ENCODE assay signal across 8 cellular contexts in the genomic region with DNA sequence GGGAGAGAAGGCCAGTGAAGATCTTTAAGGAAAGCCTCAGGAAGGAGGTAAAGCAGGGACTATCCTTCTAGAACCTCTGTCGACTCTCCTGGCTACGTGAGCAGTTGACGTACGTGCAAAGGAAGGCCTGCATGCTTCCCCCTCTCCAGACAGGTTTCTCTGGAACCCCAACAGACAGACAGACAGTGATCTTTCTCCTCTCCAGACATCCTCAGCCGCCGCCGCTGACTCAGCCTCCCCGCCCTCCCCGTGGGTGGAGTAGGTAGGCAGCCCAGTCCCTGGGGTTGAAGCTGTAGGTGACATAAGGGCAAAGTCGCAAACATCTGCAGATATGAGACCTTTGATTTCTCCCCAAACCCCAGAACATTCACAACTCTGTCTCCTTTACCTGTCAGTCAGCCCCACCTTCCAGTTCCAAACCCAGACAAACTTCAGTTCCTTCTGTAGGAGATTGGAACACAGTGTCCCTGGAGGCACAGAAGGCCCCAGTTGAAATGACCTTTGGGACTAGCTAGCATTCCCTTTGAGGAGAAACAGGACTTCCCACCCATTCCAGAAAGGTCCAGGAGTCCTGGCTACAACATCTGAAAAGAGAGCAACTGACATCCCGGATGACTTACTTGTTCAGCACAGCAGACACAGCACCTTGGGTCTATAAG.
DNase-seq lines count a peak whose midpoint lies in the region; ATAC-seq and TF ChIP-seq lines count a peak whose summit lies in the region.

No MANE protein-coding gene starts in this region.

- H3K9me3 ChIP-seq in CD8-positive, alpha-beta T cell (ENCODE audit: low read length): no peaks in the 10 kb centered on the region

- H3K4me1 ChIP-seq in CD8-positive, alpha-beta T cell (ENCODE audit: insufficient read depth, low read length): peaks cover 11% of the 10 kb centered on the region

- H3K4me3 ChIP-seq in CD8-positive, alpha-beta T cell (ENCODE audit: low read depth, low read length): no peak overlapping the region

- POLR2A ChIA-PET in CD8-positive, alpha-beta T cell (lab: Charles Lee): interaction anchor here (1.1 kb wide), 1 partner anchor 12 kb away, joined by 3 read pairs; no protein-coding TSS in a partner anchor

- no peaks in the 10 kb centered on the region for H3K36me3 Mint-ChIP-seq in CD8-positive, alpha-beta T cell

- H3K27ac Mint-ChIP-seq in CD8-positive, alpha-beta T cell: peak overlapping the region; percentile 21

- peak in 4 of 7 experiments; percentile 32 to 84 (median 76) for DNase-seq in CD8-positive, alpha-beta T cell
- peak; percentile 65 for DNase-seq in activated CD4-positive, CD25-positive, alpha-beta regulatory T cell treated with anti-CD3 and anti-CD28 coated beads, Interleukin-2, amount 50 U/mL, for 72 hours
- DNase-seq in activated naive CD8-positive, alpha-beta T cell treated with anti-CD3 and anti-CD28 coated beads, Interleukin-2, amount 50 U/mL, for 16 hours (ENCODE audit: low read depth, low spot score): peak; percentile 7
- DNase-seq in renal cortical epithelial cell (ENCODE audit: low read depth) (peak; percentile 33), C1 segment of cervical spinal cord (lab: John Stamatoyannopoulos, UW) (no peak), KG1 (lab: John Stamatoyannopoulos, UW) (no peak)

- H3K4me3 Mint-ChIP-seq in CD8-positive, alpha-beta T cell: no peak overlapping the region

- no peak overlapping the region for H3K27ac ChIP-seq in CD8-positive, alpha-beta T cell (ENCODE audit: low read depth, low read length)

- H3K9me3 Mint-ChIP-seq in CD8-positive, alpha-beta T cell: no peaks in the 10 kb centered on the region

- ATAC-seq in CD8-positive, alpha-beta T cell: peak; percentile 94
- ATAC-seq in HG03354 (IDR thresholded peaks at IDR 0.05; ENCODE audit: poor library complexity, severe bottlenecking, unreplicated experiment) (no peak), HG02763 (IDR thresholded peaks at IDR 0.05; ENCODE audit: unreplicated experiment) (no peak)

- TF ChIP-seq CTCF in CD8-positive, alpha-beta T cell (IDR thresholded peaks at IDR 0.05): no peak

- intact Hi-C loops in CD8-positive, alpha-beta T cell (cut with DNase I, micrococcal nuclease): no loop called here

- peaks cover 40% of the 10 kb centered on the region for H3K4me1 Mint-ChIP-seq in CD8-positive, alpha-beta T cell (ENCODE audit: low read depth)

- H3K27me3 Mint-ChIP-seq in CD8-positive, alpha-beta T cell (ENCODE audit: low read depth): no peaks in the 10 kb centered on the region

- H3K27me3 ChIP-seq in CD8-positive, alpha-beta T cell (ENCODE audit: insufficient read depth, low read length): no peaks in the 10 kb centered on the region

- CTCF ChIA-PET in CD8-positive, alpha-beta T cell (lab: Charles Lee): no interaction called here

- H3K36me3 ChIP-seq in CD8-positive, alpha-beta T cell (ENCODE audit: insufficient read depth, low read length): no peaks in the 10 kb centered on the region

Comparison
In these comparisons a context has a peak if more than half of its experiments do, and no peak if none do; other contexts are left out.
1. DNase-seq: peak in CD8-positive, alpha-beta T cell (4 of 7), activated CD4-positive, CD25-positive, alpha-beta regulatory T cell treated with anti-CD3 and anti-CD28 coated beads, Interleukin-2, amount 50 U/mL, for 72 hours (single experiment), activated naive CD8-positive, alpha-beta T cell treated with anti-CD3 and anti-CD28 coated beads, Interleukin-2, amount 50 U/mL, for 16 hours (single experiment) and renal cortical epithelial cell (single experiment); none in C1 segment of cervical spinal cord (0 of 14) and KG1 (single experiment).